Comparison of ENCODE assay signal across 26 cellular contexts in genomic region chr6:53441761-53442160, GRCh38.
DNase-seq lines count a peak whose midpoint lies in the region; ATAC-seq, FAIRE-seq and TF ChIP-seq lines count a peak whose summit lies in the region.
"Had no signal": no experiment of that assay in that cellular context is flagged by ENCODE, and none has a peak within 500 bp of the region (broad histone marks: within the 10 kb centered on the region; RNA-seq: fewer than 3 reads in every experiment).

No MANE protein-coding gene starts in this region.

- TF ChIP-seq EP300 in SK-N-SH (IDR thresholded peaks at IDR 0.05; ENCODE audit: borderline replicate concordance in 1 of 2, low read depth in 1 of 2, low read length in 1 of 2), result no peak

- no peaks in the 10 kb centered on the region for H3K36me3 Mint-ChIP-seq in activated CD4-positive, alpha-beta memory T cell treated with anti-CD3 and anti-CD28 coated beads, Interleukin-2, amount 10 ng/mL, durations not matched to agents 7 days and 5 days (ENCODE audit: low read depth)
- H3K36me3 Mint-ChIP-seq: stimulated activated memory B cell treated with anti-CD40 and anti-IgM and Interleukin-4, amounts not matched to agents 10 μg/mL and 1 μg/mL and 100 μg/mL, for 72 hours had no signal

- no peaks in the 10 kb centered on the region for H3K79me2 ChIP-seq in SK-N-SH (ENCODE audit: insufficient read depth)

- TF ChIP-seq CTCF in IMR-90 (conservative IDR thresholded peaks at IDR 0.05; ENCODE audit: low read depth, low read length) (no peak), brain microvascular endothelial cell (IDR thresholded peaks at IDR 0.05; ENCODE audit: low read depth, low read length, missing control alignments) (no peak), vagina (IDR thresholded peaks at IDR 0.05) (no peak), SK-N-SH (IDR thresholded peaks at IDR 0.05) (no peak)

- peak overlapping the region; percentile 38; the same call in 1 of the 2 replicates for H4K91ac ChIP-seq in IMR-90 (ENCODE audit: insufficient read depth, low read depth, low read length)

- H2BK120ac ChIP-seq in IMR-90 (ENCODE audit: low read depth, low read length), result peak overlapping the region; percentile 32; the same call in 1 of the 2 replicates

- peak; percentile 10 for FAIRE-seq in frontal cortex (lab: Jason Lieb, UNC)

- CTCF ChIA-PET in IMR-90 (lab: Yijun Ruan, JAX) (no interaction called here), SK-N-SH (lab: Yijun Ruan, JAX) (interaction anchor here (0.6 to 2.0 kb wide), 4 partner anchors 13 to 287 kb away, joined by 3 to 7 read pairs (median 4); no protein-coding TSS in a partner anchor)
- CTCF ChIA-PET in activated CD4-positive, alpha-beta memory T cell treated with anti-CD3 and anti-CD28 coated beads, Interleukin-2, amount 10 ng/mL, durations not matched to agents 7 days and 5 days (lab: Charles Lee), result interaction anchor here (1.4 kb wide), 1 partner anchor 271 kb away, joined by 4 read pairs; no protein-coding TSS in a partner anchor

- H3F3A ChIP-seq in SK-N-SH (replicated peaks; ENCODE audit: insufficient read depth), result peaks cover 6% of the 10 kb centered on the region

- no peak overlapping the region for H2AFZ ChIP-seq in IMR-90 (replicated peaks; ENCODE audit: low read length, poor library complexity)
- no peak overlapping the region for H2AFZ ChIP-seq in SK-N-SH (ENCODE audit: low read depth)
- H2AFZ ChIP-seq: GM23338 had no signal

- no peak overlapping the region for H3K27ac ChIP-seq in IMR-90 (ENCODE audit: insufficient read depth, low read length)
- H3K27ac ChIP-seq in brain microvascular endothelial cell, result no peak overlapping the region
- no peak overlapping the region for H3K27ac ChIP-seq in vagina
- H3K27ac ChIP-seq in SK-N-SH (ENCODE audit: low read depth in 2 of 2, low read length in 1 of 2), result no peak overlapping the region
- H3K27ac ChIP-seq: esophagus squamous epithelium, heart left ventricle, left lung, prostate gland, skin epidermis, testis had no signal

- H4K8ac ChIP-seq in IMR-90 (ENCODE audit: low read depth in 2 of 2, low read length in 2 of 2), result peak overlapping the region in 1 of 2 experiments; percentile 24; a peak in 1 of 4 replicates

- TF ChIP-seq RAD21 in IMR-90 (IDR thresholded peaks at IDR 0.05; ENCODE audit: low read length) (no peak), SK-N-SH (IDR thresholded peaks at IDR 0.05; ENCODE audit: low read length) (no peak)

- DNase-seq in IMR-90, result peak; percentile 67
- peak; percentile 30 for DNase-seq in brain microvascular endothelial cell
- no peak for DNase-seq in frontal cortex (ENCODE audit: low spot score in 2 of 2)
- no peak for DNase-seq in vagina (ENCODE audit: extremely low spot score in 2 of 2)
- DNase-seq in KBM-7, result no peak
- DNase-seq in SK-N-SH, result no peak
- DNase-seq in activated CD4-positive, alpha-beta memory T cell treated with anti-CD3 and anti-CD28 coated beads, Interleukin-2, amount 10 ng/mL, durations not matched to agents 7 days and 5 days, result no peak
- DNase-seq: activated CD8-positive, alpha-beta memory T cell treated with anti-CD3 and anti-CD28 coated beads for 24 hours; activated naive CD4-positive, alpha-beta T cell treated with Interleukin-2 at 50 U/mL for 16 hours; activated T-cell treated with anti-CD3 and anti-CD28 coated beads, Interleukin-2, amount 50 U/mL, for 24 hours; aorta; DND-41; esophagus squamous epithelium; heart left ventricle; left lung; NCI-H1092 treated with DMSO at 0.1 percent for 48 hours; NCI-H1930; NCI-H345; NCI-H774; Right ventricle myocardium superior; testis had no signal

- H3K4me2 ChIP-seq in IMR-90 (ENCODE audit: low read depth, low read length), result no peak overlapping the region
- H3K4me2 ChIP-seq in SK-N-SH, result no peak overlapping the region
- H3K4me2 ChIP-seq: GM23338 had no signal

- 0 out of 2 replicates have a peak, but pooled peaks cover 2% of the 10 kb centered on the region for H3K9me1 ChIP-seq in IMR-90 (ENCODE audit: insufficient read depth, low read length)

- no peak overlapping the region for H2AK9ac ChIP-seq in IMR-90 (replicated peaks; ENCODE audit: low read depth, low read length, poor library complexity)

- peak overlapping the region; percentile 15; the same call in 1 of the 2 replicates for H3K4ac ChIP-seq in IMR-90 (ENCODE audit: low read depth, low read length)

- H3K9me3 ChIP-seq in IMR-90 (ENCODE audit: control insufficient read depth, insufficient read depth, low read length), result no peaks in the 10 kb centered on the region
- H3K9me3 ChIP-seq in vagina, result no peaks in the 10 kb centered on the region
- H3K9me3 ChIP-seq in SK-N-SH, result no peaks in the 10 kb centered on the region
- H3K9me3 ChIP-seq: esophagus squamous epithelium, heart left ventricle, left lung, prostate gland, testis had no signal

- no peak overlapping the region for H3K23ac ChIP-seq in IMR-90 (ENCODE audit: low read depth, low read length)

- no TSS peak for BruUV-seq in IMR-90 (replicated peaks; lab: Mats Ljungman, UMichigan)

- 68% methylated on average over 2 of the region's 3 CpGs; no CpG with 5 or more reads in 1 of the 2 experiments for WGBS in IMR-90 (ENCODE audit: extremely low coverage in 2 of 2, insufficient read length in 1 of 2), 2 experiments
- WGBS in SK-N-SH (ENCODE audit: low lambda C conversion rate), result 29% methylated on average over 3 of the region's 3 CpGs

- no peaks in the 10 kb centered on the region for H4K20me1 ChIP-seq in IMR-90 (ENCODE audit: insufficient read depth, low read length)
- H4K20me1 ChIP-seq in SK-N-SH (ENCODE audit: insufficient read depth), result no peaks in the 10 kb centered on the region

- H3K9me3 Mint-ChIP-seq in activated CD4-positive, alpha-beta memory T cell treated with anti-CD3 and anti-CD28 coated beads, Interleukin-2, amount 10 ng/mL, durations not matched to agents 7 days and 5 days, result no peaks in the 10 kb centered on the region
- H3K9me3 Mint-ChIP-seq: activated T-cell treated with anti-CD3 and anti-CD28 coated beads, Interleukin-2, amount 50 U/mL, for 24 hours; GM23338; nephron; stimulated activated memory B cell treated with anti-CD40 and anti-IgM and Interleukin-4, amounts not matched to agents 10 μg/mL and 1 μg/mL and 100 μg/mL, for 72 hours had no signal

- peak overlapping the region; percentile 53 for H2BK5ac ChIP-seq in IMR-90 (ENCODE audit: low read depth, low read length, poor library complexity, severe bottlenecking)

- no peaks in the 10 kb centered on the region for H3K27me3 ChIP-seq in IMR-90 (ENCODE audit: control insufficient read depth, insufficient read depth, low read length)
- no peaks in the 10 kb centered on the region for H3K27me3 ChIP-seq in brain microvascular endothelial cell (replicated peaks)
- no peaks in the 10 kb centered on the region for H3K27me3 ChIP-seq in vagina
- no peaks in the 10 kb centered on the region for H3K27me3 ChIP-seq in SK-N-SH (ENCODE audit: insufficient read depth)
- H3K27me3 ChIP-seq: heart left ventricle, left lung, testis had no signal

- H2AK5ac ChIP-seq in IMR-90 (ENCODE audit: low read depth, low read length), result peak overlapping the region; percentile 35; the same call in 1 of the 2 replicates

- H3K79me1 ChIP-seq in IMR-90 (ENCODE audit: low read depth in 1 of 2, low read length in 2 of 2), result no peaks in the 10 kb centered on the region

- no peak overlapping the region for H3K56ac ChIP-seq in IMR-90 (ENCODE audit: extremely low read depth, insufficient read depth, low read length)

- H2BK20ac ChIP-seq in IMR-90 (ENCODE audit: low read depth, low read length), result no peak overlapping the region; the same call in 1 of the 2 replicates

- H3K36me3 ChIP-seq in IMR-90 (ENCODE audit: control insufficient read depth, insufficient read depth, low read length) (no peaks in the 10 kb centered on the region), brain microvascular endothelial cell (replicated peaks) (no peaks in the 10 kb centered on the region), vagina (no peaks in the 10 kb centered on the region), SK-N-SH (replicated peaks in 1 of 2; ENCODE audit: control insufficient read depth in 1 of 2, insufficient read depth in 2 of 2, low read length in 1 of 2) (no peaks in the 10 kb centered on the region)
- H3K36me3 ChIP-seq: esophagus squamous epithelium, heart left ventricle, left lung, prostate gland had no signal

- TF ChIP-seq POLR2A in IMR-90 (IDR thresholded peaks at IDR 0.05; ENCODE audit: low read depth, low read length) (no peak), vagina (IDR thresholded peaks at IDR 0.05) (no peak)

- H3K9ac ChIP-seq in IMR-90 (ENCODE audit: low read depth, low read length) (no peak overlapping the region), SK-N-SH (no peak overlapping the region)

- POLR2A ChIA-PET in IMR-90 (lab: Charles Lee; ENCODE audit: unreplicated experiment) (no interaction called here), SK-N-SH (lab: Yijun Ruan, JAX) (no interaction called here)
- POLR2A ChIA-PET in activated CD4-positive, alpha-beta memory T cell treated with anti-CD3 and anti-CD28 coated beads, Interleukin-2, amount 10 ng/mL, durations not matched to agents 7 days and 5 days (lab: Charles Lee), result interaction anchor here (1.4 kb wide), 1 partner anchor 14 kb away, joined by 3 read pairs; no protein-coding TSS in a partner anchor

- H3K18ac ChIP-seq in IMR-90 (ENCODE audit: low read depth, low read length), result peak overlapping the region; percentile 17; the same call in 1 of the 2 replicates

- H3K27me3 Mint-ChIP-seq in activated CD4-positive, alpha-beta memory T cell treated with anti-CD3 and anti-CD28 coated beads, Interleukin-2, amount 10 ng/mL, durations not matched to agents 7 days and 5 days, result peaks cover 4% of the 10 kb centered on the region
- H3K27me3 Mint-ChIP-seq: stimulated activated memory B cell treated with anti-CD40 and anti-IgM and Interleukin-4, amounts not matched to agents 10 μg/mL and 1 μg/mL and 100 μg/mL, for 72 hours had no signal

- H3K4me1 Mint-ChIP-seq in activated CD4-positive, alpha-beta memory T cell treated with anti-CD3 and anti-CD28 coated beads, Interleukin-2, amount 10 ng/mL, durations not matched to agents 7 days and 5 days, result peaks cover 20% of the 10 kb centered on the region
- H3K4me1 Mint-ChIP-seq: GM23338 had no signal

- dilution Hi-C loops in IMR-90 (cut with HindIII; ENCODE audit: low sequenced_read_pairs, unreplicated experiment), result no loop called here

- H2BK15ac ChIP-seq in IMR-90 (ENCODE audit: low read depth, low read length), result peak overlapping the region; percentile 74; the same call in 1 of the 3 replicates

- H3K4me1 ChIP-seq in IMR-90 (ENCODE audit: control insufficient read depth, insufficient read depth, low read length), result peaks cover 9% of the 10 kb centered on the region
- H3K4me1 ChIP-seq in vagina, result peaks cover under 1% of the 10 kb centered on the region
- H3K4me1 ChIP-seq in SK-N-SH (ENCODE audit: control insufficient read depth in 1 of 2, insufficient read depth in 2 of 2, low read depth in 1 of 2, low read length in 1 of 2), result no peaks in the 10 kb centered on the region; a peak in 1 of 4 replicates
- H3K4me1 ChIP-seq: prostate gland had no signal

- H4K5ac ChIP-seq in IMR-90 (ENCODE audit: low read depth, low read length), result no peak overlapping the region

- H3K4me3 ChIP-seq in IMR-90 (ENCODE audit: insufficient read depth, low read depth, low read length) (no peak overlapping the region), brain microvascular endothelial cell (ENCODE audit: low read depth, low read length) (no peak overlapping the region), vagina (no peak overlapping the region), SK-N-SH (ENCODE audit: low read depth in 2 of 2, low read length in 1 of 2) (no peak overlapping the region)
- H3K4me3 ChIP-seq: esophagus squamous epithelium, GM23338, heart left ventricle, left lung, prostate gland, skin epidermis, testis had no signal

- H3K4me3 Mint-ChIP-seq in activated CD4-positive, alpha-beta memory T cell treated with anti-CD3 and anti-CD28 coated beads, Interleukin-2, amount 10 ng/mL, durations not matched to agents 7 days and 5 days, result no peak overlapping the region
- H3K4me3 Mint-ChIP-seq: activated T-cell treated with anti-CD3 and anti-CD28 coated beads, Interleukin-2, amount 50 U/mL, for 24 hours; GM23338; nephron; stimulated activated memory B cell treated with anti-CD40 and anti-IgM and Interleukin-4, amounts not matched to agents 10 μg/mL and 1 μg/mL and 100 μg/mL, for 72 hours had no signal

- peak overlapping the region; percentile 44 for H3K14ac ChIP-seq in IMR-90 (replicated peaks; ENCODE audit: low read depth, low read length)

- no peak overlapping the region for H3K27ac Mint-ChIP-seq in activated CD4-positive, alpha-beta memory T cell treated with anti-CD3 and anti-CD28 coated beads, Interleukin-2, amount 10 ng/mL, durations not matched to agents 7 days and 5 days
- H3K27ac Mint-ChIP-seq: GM23338; nephron; stimulated activated memory B cell treated with anti-CD40 and anti-IgM and Interleukin-4, amounts not matched to agents 10 μg/mL and 1 μg/mL and 100 μg/mL, for 72 hours had no signal

- no peaks in the 10 kb centered on the region for H3K9me2 ChIP-seq in SK-N-SH

- in situ Hi-C loops in IMR-90 (cut with MboI; ENCODE audit: low sequenced_read_pairs) (no loop called here), brain microvascular endothelial cell (cut with HindIII; ENCODE audit: low pct_ligation_motif_present, low sequenced_read_pairs) (no loop called here), KBM-7 (cut with MboI; ENCODE audit: low pct_unique_long_range_greater_than_20kb, low sequenced_read_pairs) (loop anchor here (25.0 kb wide), 1 partner anchor 254 kb away; no protein-coding TSS in a partner anchor)

- intact Hi-C loops in IMR-90 (cut with micrococcal nuclease), result no loop called here
- intact Hi-C loops in vagina (cut with DNase I), result no loop called here

- ATAC-seq in IMR-90 (ENCODE audit: low read depth), result 0 out of 2 replicates have a peak, but pooled peaks have one; percentile 19
- ATAC-seq: GM23338, heart left ventricle, left lung had no signal

Comparison
In these comparisons a context has a peak if more than half of its experiments do, and no peak if none do; other contexts are left out.
1. DNase-seq: peak in IMR-90 (single experiment) and brain microvascular endothelial cell (single experiment); none in frontal cortex (0 of 2), vagina (0 of 2), KBM-7 (single experiment), SK-N-SH (single experiment) and activated CD4-positive, alpha-beta memory T cell treated with anti-CD3 and anti-CD28 coated beads, Interleukin-2, amount 10 ng/mL, durations not matched to agents 7 days and 5 days (single experiment).